16 cellular contexts compared by ENCODE assay signal in genomic region chr4:76539979-76540378, GRCh38.
A peak's percentile ranks its signal among the peaks of the same experiment; 100 is the strongest.
DNase-seq lines count a peak whose midpoint lies in the region; ATAC-seq and TF ChIP-seq lines count a peak whose summit lies in the region.
"Had no signal": no experiment of that assay in that cellular context is flagged by ENCODE, and none has a peak within 500 bp of the region (broad histone marks: within the 10 kb centered on the region; RNA-seq: fewer than 3 reads in every experiment).

No MANE protein-coding gene starts in this region.

- no peaks in the 10 kb centered on the region for H3K36me3 ChIP-seq in BLaER1 treated with 17β-estradiol and CSF1 and Interleukin-3, amounts not matched to agents 10 nM and 100 nM
- H3K36me3 ChIP-seq in IMR-90 (ENCODE audit: control insufficient read depth, insufficient read depth, low read length) (no peaks in the 10 kb centered on the region), ectodermal cell (ENCODE audit: control insufficient read depth, insufficient read depth, low read length) (no peaks in the 10 kb centered on the region), mesodermal cell (ENCODE audit: control insufficient read depth, insufficient read depth, low read length) (no peaks in the 10 kb centered on the region), mammary epithelial cell (ENCODE audit: insufficient read depth, low read length) (no peaks in the 10 kb centered on the region)
- H3K36me3 ChIP-seq: uterus had no signal

- H3K14ac ChIP-seq in IMR-90 (replicated peaks; ENCODE audit: low read depth, low read length): no peak overlapping the region

- H3K79me1 ChIP-seq in IMR-90 (ENCODE audit: low read depth in 1 of 2, low read length in 2 of 2): no peaks in the 10 kb centered on the region

- no peak overlapping the region for H3K9ac ChIP-seq in BLaER1 treated with 17β-estradiol and CSF1 and Interleukin-3, amounts not matched to agents 10 nM and 100 nM
- H3K9ac ChIP-seq in IMR-90 (ENCODE audit: low read depth, low read length) (no peak overlapping the region), mammary epithelial cell (ENCODE audit: insufficient read depth, low read length) (no peak overlapping the region)

- peaks cover 3% of the 10 kb centered on the region; the same call in 1 of the 2 replicates for H3K9me1 ChIP-seq in IMR-90 (ENCODE audit: insufficient read depth, low read length)

- no peak overlapping the region for H2AK5ac ChIP-seq in IMR-90 (ENCODE audit: low read depth, low read length)

- H3K4ac ChIP-seq in IMR-90 (ENCODE audit: low read depth, low read length): no peak overlapping the region

- no peaks in the 10 kb centered on the region for H4K20me1 ChIP-seq in BLaER1 treated with 17β-estradiol and CSF1 and Interleukin-3, amounts not matched to agents 10 nM and 100 nM
- H4K20me1 ChIP-seq in IMR-90 (ENCODE audit: insufficient read depth, low read length) (no peaks in the 10 kb centered on the region), mammary epithelial cell (ENCODE audit: insufficient read depth, low read length) (no peaks in the 10 kb centered on the region)

- H3K27ac ChIP-seq in BLaER1 treated with 17β-estradiol and CSF1 and Interleukin-3, amounts not matched to agents 10 nM and 100 nM: no peak overlapping the region
- H3K27ac ChIP-seq in IMR-90 (ENCODE audit: insufficient read depth, low read length) (no peak overlapping the region), ectodermal cell (ENCODE audit: insufficient read depth, low read depth, low read length, poor library complexity, severe bottlenecking) (peak overlapping the region; percentile 40), mesodermal cell (ENCODE audit: low read depth, low read length, severe bottlenecking) (peak overlapping the region; percentile 46), mammary epithelial cell (ENCODE audit: insufficient read depth, low read depth, low read length) (no peak overlapping the region)
- H3K27ac ChIP-seq: uterus had no signal

- 0 out of 2 replicates have a peak overlapping the region, but pooled peaks have one; percentile 13 for H2BK120ac ChIP-seq in IMR-90 (ENCODE audit: low read depth, low read length)

- dilution Hi-C loops in IMR-90 (cut with HindIII; ENCODE audit: low sequenced_read_pairs, unreplicated experiment): no loop called here
- dilution Hi-C loops in mammary epithelial cell (cut with HindIII; ENCODE audit: low sequenced_read_pairs): no loop called here

- H4K91ac ChIP-seq in IMR-90 (ENCODE audit: insufficient read depth, low read depth, low read length): no peak overlapping the region

- CTCF ChIA-PET in IMR-90 (lab: Yijun Ruan, JAX): interaction anchor here (0.7 to 1.1 kb wide), 2 partner anchors 14 to 29 kb away, joined by 3 to 5 read pairs; no protein-coding TSS in a partner anchor
- CTCF ChIA-PET in mammary epithelial cell (lab: Charles Lee; ENCODE audit: low non-redundant PET): no interaction called here

- peak overlapping the region; percentile 0; the same call in 1 of the 3 replicates for H2BK15ac ChIP-seq in IMR-90 (ENCODE audit: low read depth, low read length)

- H4K8ac ChIP-seq in IMR-90 (ENCODE audit: low read depth in 2 of 2, low read length in 2 of 2): no peak overlapping the region

- H3K79me2 ChIP-seq in mammary epithelial cell (ENCODE audit: insufficient read depth, low read length): no peaks in the 10 kb centered on the region

- POLR2A ChIA-PET in IMR-90 (lab: Charles Lee; ENCODE audit: unreplicated experiment): no interaction called here

- no peak for TF ChIP-seq RAD21 in IMR-90 (IDR thresholded peaks at IDR 0.05; ENCODE audit: low read length)

- no peak overlapping the region for H3K56ac ChIP-seq in IMR-90 (ENCODE audit: extremely low read depth, insufficient read depth, low read length)

- DNase-seq in IMR-90 (no peak), NCI-H187 treated with DMSO at 0.1 percent for 48 hours (lab: John Stamatoyannopoulos, UW) (no peak), mammary epithelial cell (no peak), OCI-M2 (lab: John Stamatoyannopoulos, UW; ENCODE audit: unreplicated experiment) (no peak)
- DNase-seq: activated CD4-positive, alpha-beta T cell treated with anti-CD3 and anti-CD28 coated beads, Interleukin-2, amount 50 U/mL, for 4 hours; activated T-cell treated with anti-CD3 and anti-CD28 coated beads, Interleukin-2, amount 50 U/mL, for 24 hours; central memory CD4-positive, alpha-beta T cell; NCI-H1930; NCI-H510A; posterior cingulate gyrus; stimulated activated CD4-positive, alpha-beta T cell treated with anti-CD3 and anti-CD28 coated beads, Interleukin-12 subunit alpha, Interleukin-12 subunit beta, amount 100 ng/mL, for 4 hours; uterus had no signal

- H3K4me2 ChIP-seq in BLaER1 treated with 17β-estradiol and CSF1 and Interleukin-3, amounts not matched to agents 10 nM and 100 nM: peak overlapping the region in 6 of 11 experiments; percentile 5 to 30 (median 10); a peak in 5 of 22 replicates
- no peak overlapping the region for H3K4me2 ChIP-seq in IMR-90 (ENCODE audit: low read depth, low read length)
- no peak overlapping the region for H3K4me2 ChIP-seq in mammary epithelial cell (ENCODE audit: insufficient read depth, low read depth, low read length)

- no peak for TF ChIP-seq CTCF in IMR-90 (conservative IDR thresholded peaks at IDR 0.05; ENCODE audit: low read depth, low read length)
- TF ChIP-seq CTCF in mammary epithelial cell (conservative IDR thresholded peaks at IDR 0.05 in 1 of 2, IDR thresholded peaks at IDR 0.05 in 1 of 2; ENCODE audit: extremely low read depth in 1 of 2, insufficient read depth in 1 of 2, low read depth in 1 of 2, low read length in 2 of 2): no peak

- intact Hi-C loops in IMR-90 (cut with micrococcal nuclease): no loop called here
- intact Hi-C loops in mammary epithelial cell (cut with micrococcal nuclease): no loop called here

- peak overlapping the region; percentile 52; the same call in 1 of the 2 replicates for H4K5ac ChIP-seq in IMR-90 (ENCODE audit: low read depth, low read length)

- no peak for TF ChIP-seq POLR2A in IMR-90 (IDR thresholded peaks at IDR 0.05; ENCODE audit: low read depth, low read length)

- H2BK5ac ChIP-seq in IMR-90 (ENCODE audit: low read depth, low read length, poor library complexity, severe bottlenecking): peak overlapping the region; percentile 33

- no CpG with 5 or more reads among the region's 6 CpGs for WGBS in IMR-90 (ENCODE audit: extremely low coverage in 2 of 2, insufficient read length in 1 of 2), 2 experiments
- 70% methylated on average over 6 of the region's 6 CpGs for WGBS in ectodermal cell, 2 experiments
- 90 to 96% methylated on average over 4 of the region's 6 CpGs for WGBS in mesodermal cell (ENCODE audit: insufficient coverage in 2 of 2), 2 experiments
- 93% methylated on average over 5 of the region's 6 CpGs for WGBS in mammary epithelial cell (ENCODE audit: low coverage, missing lambda C conversion rate)

- no peaks in the 10 kb centered on the region for H3K27me3 ChIP-seq in BLaER1 treated with 17β-estradiol and CSF1 and Interleukin-3, amounts not matched to agents 10 nM and 100 nM
- H3K27me3 ChIP-seq in IMR-90 (ENCODE audit: control insufficient read depth, insufficient read depth, low read length): no peaks in the 10 kb centered on the region
- no peaks in the 10 kb centered on the region for H3K27me3 ChIP-seq in ectodermal cell (ENCODE audit: control insufficient read depth, insufficient read depth, low read length, poor library complexity, severe bottlenecking)
- no peaks in the 10 kb centered on the region for H3K27me3 ChIP-seq in mammary epithelial cell (ENCODE audit: insufficient read depth, low read length)
- H3K27me3 ChIP-seq: uterus had no signal

- BruUV-seq in IMR-90 (replicated peaks; lab: Mats Ljungman, UMichigan) (no TSS peak), mammary epithelial cell (replicated peaks; lab: Mats Ljungman, UMichigan) (no TSS peak)

- H3K9me3 ChIP-seq in BLaER1 treated with 17β-estradiol and CSF1 and Interleukin-3, amounts not matched to agents 10 nM and 100 nM (replicated peaks in 1 of 11): peaks cover 11 to 30% (median 19%) of the 10 kb centered on the region in 11 experiments; a peak in 19 of 22 replicates
- H3K9me3 ChIP-seq in IMR-90 (ENCODE audit: control insufficient read depth, insufficient read depth, low read length) (no peaks in the 10 kb centered on the region), ectodermal cell (ENCODE audit: control insufficient read depth, low read length) (no peaks in the 10 kb centered on the region), mesodermal cell (ENCODE audit: control insufficient read depth, low read length) (no peaks in the 10 kb centered on the region), mammary epithelial cell (replicated peaks; ENCODE audit: insufficient read depth, low read length) (no peaks in the 10 kb centered on the region)
- H3K9me3 ChIP-seq: uterus had no signal

- H3K4me3 ChIP-seq in BLaER1 treated with 17β-estradiol and CSF1 and Interleukin-3, amounts not matched to agents 10 nM and 100 nM: no peak overlapping the region
- H3K4me3 ChIP-seq in IMR-90 (ENCODE audit: insufficient read depth, low read depth, low read length) (no peak overlapping the region), ectodermal cell (ENCODE audit: insufficient read depth, low read depth, low read length) (no peak overlapping the region), mesodermal cell (ENCODE audit: extremely low read depth, insufficient read depth, low read length, poor library complexity, severe bottlenecking) (no peak overlapping the region), mammary epithelial cell (replicated peaks in 1 of 3; ENCODE audit: insufficient read depth in 1 of 3, low read depth in 2 of 3, low read length in 3 of 3) (no peak overlapping the region)
- H3K4me3 ChIP-seq: uterus had no signal

- H2BK20ac ChIP-seq in IMR-90 (ENCODE audit: low read depth, low read length): peak overlapping the region; percentile 47; the same call in 1 of the 2 replicates

- peaks cover 17 to 45% (median 31%) of the 10 kb centered on the region in 10 experiments for H3K4me1 ChIP-seq in BLaER1 treated with 17β-estradiol and CSF1 and Interleukin-3, amounts not matched to agents 10 nM and 100 nM
- H3K4me1 ChIP-seq in IMR-90 (ENCODE audit: control insufficient read depth, insufficient read depth, low read length): peaks cover 3% of the 10 kb centered on the region
- peaks cover 42% of the 10 kb centered on the region for H3K4me1 ChIP-seq in ectodermal cell (ENCODE audit: control insufficient read depth, insufficient read depth, low read length)
- peaks cover 6% of the 10 kb centered on the region for H3K4me1 ChIP-seq in mesodermal cell (ENCODE audit: control insufficient read depth, insufficient read depth, low read length, poor library complexity, severe bottlenecking)
- H3K4me1 ChIP-seq in mammary epithelial cell (ENCODE audit: insufficient read depth, low read length): no peaks in the 10 kb centered on the region
- H3K4me1 ChIP-seq: uterus had no signal

- no peak overlapping the region for H2AK9ac ChIP-seq in IMR-90 (replicated peaks; ENCODE audit: low read depth, low read length, poor library complexity)

- no peak overlapping the region for H3K23ac ChIP-seq in IMR-90 (ENCODE audit: low read depth, low read length)

- ATAC-seq in IMR-90 (ENCODE audit: low read depth) (peak; percentile 17; the same call in 1 of the 2 replicates), GM18858 (IDR thresholded peaks at IDR 0.05; ENCODE audit: unreplicated experiment) (no peak)

- H2AFZ ChIP-seq in IMR-90 (replicated peaks; ENCODE audit: low read length, poor library complexity) (no peak overlapping the region), mammary epithelial cell (ENCODE audit: low read depth, low read length) (no peak overlapping the region)

- no peak overlapping the region for H3K18ac ChIP-seq in IMR-90 (ENCODE audit: low read depth, low read length)

- in situ Hi-C loops in IMR-90 (cut with MboI; ENCODE audit: low sequenced_read_pairs) (no loop called here), mammary epithelial cell (cut with MboI; ENCODE audit: low sequenced_read_pairs in 2 of 2) (no loop called here)

Comparison
In these comparisons a context has a peak if more than half of its experiments do, and no peak if none do; other contexts are left out.
1. H3K27ac ChIP-seq: peak in ectodermal cell (single experiment) and mesodermal cell (single experiment); none in BLaER1 treated with 17β-estradiol and CSF1 and Interleukin-3, amounts not matched to agents 10 nM and 100 nM (0 of 11), IMR-90 (single experiment) and mammary epithelial cell (single experiment).
2. H3K4me2 ChIP-seq: peak in BLaER1 treated with 17β-estradiol and CSF1 and Interleukin-3, amounts not matched to agents 10 nM and 100 nM (6 of 11); none in IMR-90 (single experiment) and mammary epithelial cell (single experiment).